Comparison of ENCODE assay signal across 8 cellular contexts in the genomic region with DNA sequence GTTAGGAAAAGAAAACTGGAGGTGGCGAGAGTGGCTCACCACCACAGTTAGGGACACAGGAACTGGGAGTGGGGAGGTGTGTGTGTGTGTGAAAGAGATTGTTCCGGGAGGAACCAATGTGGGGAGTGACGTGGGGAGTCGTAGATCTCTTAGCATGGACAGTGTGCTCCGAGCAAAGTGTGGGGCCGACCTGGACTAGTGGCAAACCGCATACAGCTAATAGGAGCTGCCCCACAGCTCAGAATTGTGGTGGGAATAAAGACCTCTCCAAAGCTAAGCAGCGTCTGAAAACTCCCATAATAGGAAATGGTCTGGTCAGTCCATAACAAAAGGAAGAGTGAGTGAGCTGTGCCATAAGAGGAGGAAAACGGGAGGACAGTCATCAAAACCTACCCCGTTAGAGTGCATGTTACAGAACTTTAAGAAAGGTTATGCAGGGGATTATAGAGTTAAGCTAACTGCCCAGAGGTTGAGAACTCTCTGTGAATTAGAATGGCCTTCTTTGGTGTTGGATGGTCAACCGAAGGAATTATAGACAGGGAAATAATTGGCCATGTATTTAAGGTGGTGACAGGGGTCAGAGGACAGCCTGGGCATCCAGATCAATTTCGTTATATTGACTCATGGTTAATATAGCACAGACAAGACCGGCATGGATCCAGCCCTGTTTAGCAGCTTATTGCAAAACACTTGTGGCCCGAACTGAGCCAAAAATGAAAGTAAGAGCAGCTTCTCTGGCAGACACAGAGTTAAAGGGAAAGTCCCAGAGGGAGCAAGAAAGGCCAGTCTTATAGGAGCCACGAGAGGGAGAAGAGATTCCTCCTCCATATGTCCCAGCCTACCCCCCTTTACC. TPM values are rescaled to one million over a fixed set of nuclear protein-coding genes. Genes with fewer than 3 reads are reported as not detected.
DNase-seq lines count a peak whose midpoint lies in the region; ATAC-seq, FAIRE-seq and TF ChIP-seq lines count a peak whose summit lies in the region.

No MANE protein-coding gene starts in this region.

- H3K9me3 ChIP-seq in SJSA1 (replicated peaks), result peaks cover 16% of the 10 kb centered on the region
- no peaks in the 10 kb centered on the region for H3K9me3 ChIP-seq in right lobe of liver
- no peaks in the 10 kb centered on the region for H3K9me3 ChIP-seq in tibial artery

- H3K4me3 ChIP-seq in SJSA1 (peak overlapping the region; percentile 22), right lobe of liver (peak overlapping the region in 2 of 3 donors; percentile 37 to 40), tibial artery (peak overlapping the region in 1 of 2 donors; percentile 11)

- ATAC-seq in right lobe of liver (peak; percentile 85 to 92 (median 88)), HG02973 (IDR thresholded peaks at IDR 0.05; ENCODE audit: unreplicated experiment) (no peak)

- peaks cover 6% of the 10 kb centered on the region for H3K4me1 ChIP-seq in SJSA1 (replicated peaks)
- H3K4me1 ChIP-seq in right lobe of liver, result peaks cover 0 to 21% (median 10%) of the 10 kb centered on the region in 4 donors
- peaks cover 0 to 4% (median 0%) of the 10 kb centered on the region in 4 donors for H3K4me1 ChIP-seq in tibial artery

- no peak for TF ChIP-seq POLR2A in right lobe of liver (IDR thresholded peaks at IDR 0.05)

- H3K27ac ChIP-seq in SJSA1, result no peak overlapping the region
- H3K27ac ChIP-seq in right lobe of liver, result peak overlapping the region in 2 of 3 donors; percentile 63 to 78
- H3K27ac ChIP-seq in tibial artery, result no peak overlapping the region

- H3K27me3 ChIP-seq in SJSA1 (replicated peaks) (peaks cover 9% of the 10 kb centered on the region), right lobe of liver (no peaks in the 10 kb centered on the region), tibial artery (no peaks in the 10 kb centered on the region)

- TF ChIP-seq CTCF in right lobe of liver (IDR thresholded peaks at IDR 0.05) (no peak), tibial artery (IDR thresholded peaks at IDR 0.05) (no peak)

- DNase-seq in GM04504 (ENCODE audit: low read depth) (peak; percentile 46), HCEC 1CT (peak; percentile 61), SJSA1 (ENCODE audit: low read depth in 1 of 2, low spot score in 2 of 2) (peak in 1 of 2 experiments; percentile 80), right lobe of liver (peak in 2 of 3 donors; percentile 44 to 87), frontal cortex (ENCODE audit: low spot score in 2 of 2) (no peak), tibial artery (no peak), DMS79 (lab: John Stamatoyannopoulos, UW) (no peak)

- no peaks in the 10 kb centered on the region for H3K36me3 ChIP-seq in SJSA1
- H3K36me3 ChIP-seq in right lobe of liver, result no peaks in the 10 kb centered on the region
- H3K36me3 ChIP-seq in tibial artery, result no peaks in the 10 kb centered on the region

- 41% methylated on average over 14 of the region's 15 CpGs for WGBS in right lobe of liver (ENCODE audit: insufficient coverage, low coverage, low lambda C conversion rate, missing lambda C conversion rate)

- intact Hi-C loops in right lobe of liver (cut with DNase I) (no loop called here), tibial artery (cut with DNase I; ENCODE audit: low total_unique reads) (no loop called here)

- FAIRE-seq in frontal cortex (lab: Jason Lieb, UNC), result no peak

RNA-seq across cellular contexts. Expression of gene SLC15A1, which starts 8.9 kb away (rescaled TPM):
- total RNA-seq in SJSA1 (2014; rRNA removed; shearing (Covaris generic)), result not detected in 2 replicates
- total RNA-seq in right lobe of liver (10 to 100 TPM; 13.5 to 26.8 (median 17.3) TPM), frontal cortex (under 0.01 TPM)

Comparison
In these comparisons a context has a peak if more than half of its experiments do, and no peak if none do; other contexts are left out.
1. DNase-seq: peak in GM04504 (single experiment), HCEC 1CT (single experiment) and right lobe of liver (2 of 3); none in frontal cortex (0 of 2), tibial artery (0 of 2) and DMS79 (single experiment).
2. H3K27ac ChIP-seq: peak in right lobe of liver (2 of 3); none in SJSA1 (single experiment) and tibial artery (0 of 2).
3. RNA of gene SLC15A1, which starts 8.9 kb away (total RNA-seq): 13.5 to 26.8 TPM in right lobe of liver; not detected in SJSA1 and under 0.01 TPM in frontal cortex (single experiment); every median in the first group is over 10 times any median in the second.